ENCODE assay signal across 1 cellular context in genomic region chr16:75230471-75231110, GRCh38.
TF ChIP-seq lines count a peak whose summit lies in the region.

No MANE protein-coding gene starts in this region.

TF ChIP-seq in SK-N-SH, 30 proteins besides CTCF, POLR2A, EP300 and RAD21 (continued from another document):
- TF ChIP-seq, protein P1, sequence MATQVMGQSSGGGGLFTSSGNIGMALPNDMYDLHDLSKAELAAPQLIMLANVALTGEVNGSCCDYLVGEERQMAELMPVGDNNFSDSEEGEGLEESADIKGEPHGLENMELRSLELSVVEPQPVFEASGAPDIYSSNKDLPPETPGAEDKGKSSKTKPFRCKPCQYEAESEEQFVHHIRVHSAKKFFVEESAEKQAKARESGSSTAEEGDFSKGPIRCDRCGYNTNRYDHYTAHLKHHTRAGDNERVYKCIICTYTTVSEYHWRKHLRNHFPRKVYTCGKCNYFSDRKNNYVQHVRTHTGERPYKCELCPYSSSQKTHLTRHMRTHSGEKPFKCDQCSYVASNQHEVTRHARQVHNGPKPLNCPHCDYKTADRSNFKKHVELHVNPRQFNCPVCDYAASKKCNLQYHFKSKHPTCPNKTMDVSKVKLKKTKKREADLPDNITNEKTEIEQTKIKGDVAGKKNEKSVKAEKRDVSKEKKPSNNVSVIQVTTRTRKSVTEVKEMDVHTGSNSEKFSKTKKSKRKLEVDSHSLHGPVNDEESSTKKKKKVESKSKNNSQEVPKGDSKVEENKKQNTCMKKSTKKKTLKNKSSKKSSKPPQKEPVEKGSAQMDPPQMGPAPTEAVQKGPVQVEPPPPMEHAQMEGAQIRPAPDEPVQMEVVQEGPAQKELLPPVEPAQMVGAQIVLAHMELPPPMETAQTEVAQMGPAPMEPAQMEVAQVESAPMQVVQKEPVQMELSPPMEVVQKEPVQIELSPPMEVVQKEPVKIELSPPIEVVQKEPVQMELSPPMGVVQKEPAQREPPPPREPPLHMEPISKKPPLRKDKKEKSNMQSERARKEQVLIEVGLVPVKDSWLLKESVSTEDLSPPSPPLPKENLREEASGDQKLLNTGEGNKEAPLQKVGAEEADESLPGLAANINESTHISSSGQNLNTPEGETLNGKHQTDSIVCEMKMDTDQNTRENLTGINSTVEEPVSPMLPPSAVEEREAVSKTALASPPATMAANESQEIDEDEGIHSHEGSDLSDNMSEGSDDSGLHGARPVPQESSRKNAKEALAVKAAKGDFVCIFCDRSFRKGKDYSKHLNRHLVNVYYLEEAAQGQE (IDR thresholded peaks at IDR 0.05; ENCODE audit: low read depth, low read length) = no peak
